ENCODE assay signal across 19 cellular contexts in the genomic region with DNA sequence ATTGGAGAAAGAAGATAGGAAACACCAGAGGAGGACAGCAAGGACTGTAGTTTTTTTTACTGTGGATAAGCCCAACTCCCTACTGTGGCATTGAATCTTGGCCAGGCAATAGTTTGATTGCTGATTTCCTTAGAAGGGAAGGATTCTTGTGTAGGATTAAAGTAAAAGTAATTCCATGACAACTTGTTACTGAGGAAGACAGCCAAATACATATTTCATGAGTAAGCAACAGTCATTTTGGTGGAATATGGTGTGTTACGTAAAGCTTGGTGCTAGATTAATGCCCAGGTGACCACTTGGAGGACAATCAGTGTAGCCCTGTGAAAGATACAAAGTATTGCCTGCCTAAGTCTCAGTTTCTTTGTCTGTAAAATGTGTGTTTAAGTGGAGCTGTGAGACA.
"Had no signal": no experiment of that assay in that cellular context is flagged by ENCODE, and none has a peak within 500 bp of the region (broad histone marks: within the 10 kb centered on the region; RNA-seq: fewer than 3 reads in every experiment).

No MANE protein-coding gene starts in this region.

- H3K36me3 ChIP-seq: thyroid gland had no signal

- ATAC-seq: activated CD8-positive, alpha-beta T cell treated with anti-CD3 and anti-CD28 coated beads, Interleukin-2, amount 10 ng/mL, durations not matched to agents 7 days and 5 days; foreskin keratinocyte; left lobe of liver had no signal

- H3K9me3 ChIP-seq: thyroid gland had no signal

- H3K4me1 ChIP-seq: foreskin keratinocyte, thyroid gland had no signal

- DNase-seq: activated CD4-positive, alpha-beta T cell treated with anti-CD3 and anti-CD28 coated beads, Interleukin-2, amount 10 ng/mL, durations not matched to agents 7 days and 5 days; activated CD8-positive, alpha-beta T cell treated with anti-CD3 and anti-CD28 coated beads, Interleukin-2, amount 10 ng/mL, durations not matched to agents 7 days and 5 days; activated naive CD4-positive, alpha-beta T cell treated with Interleukin-2 at 50 U/mL for 16 hours; activated T-cell treated with anti-CD3 and anti-CD28 coated beads, Interleukin-2, amount 50 U/mL, for 24 hours; anterior cingulate cortex; glutamatergic neuron; hypothalamus; midbrain; nephron progenitor cell; nucleus accumbens; posterior cingulate gyrus; stimulated activated CD4-positive, alpha-beta T cell treated with anti-CD3 and anti-CD28 coated beads, Interleukin-12 subunit alpha, Interleukin-12 subunit beta, amount 100 ng/mL, for 4 hours; stimulated activated CD4-positive, alpha-beta T cell treated with anti-CD3 and anti-CD28 coated beads, Interleukin-1b, Interleukin-23, amount 100 ng/mL, for 48 hours; stimulated activated CD8-positive, alpha-beta memory T cell treated with anti-CD3 and anti-CD28 coated beads, Interleukin-4, amount 100 ng/mL, for 48 hours; stimulated activated naive CD4-positive, alpha-beta T cell; thyroid gland had no signal

- H3K27ac ChIP-seq: coronary artery, foreskin keratinocyte, thyroid gland had no signal

- H3K27me3 ChIP-seq: foreskin keratinocyte, thyroid gland had no signal

- H3K4me3 ChIP-seq: coronary artery, thyroid gland had no signal
